In the genomic region with DNA sequence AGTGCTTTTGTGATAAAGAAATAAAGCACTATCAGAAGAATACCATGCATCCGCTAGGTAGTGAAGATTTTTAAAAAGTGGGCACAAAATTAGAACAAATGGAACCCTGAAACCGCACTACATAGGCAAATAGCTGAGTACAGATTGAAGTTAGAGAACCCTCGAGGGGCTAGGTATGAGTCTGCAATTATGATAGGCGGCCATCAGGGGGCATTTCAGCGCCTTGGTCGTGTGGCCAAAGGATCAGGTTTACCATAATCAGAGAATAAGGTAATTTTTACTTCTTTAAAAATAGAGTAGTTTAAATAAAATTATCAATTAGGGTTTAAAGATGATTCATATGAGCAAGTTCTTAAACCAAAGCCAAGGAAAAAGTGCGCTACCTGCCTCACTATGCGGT, we compare ENCODE assay signal across 8 cellular contexts.
DNase-seq lines count a peak whose midpoint lies in the region; TF ChIP-seq lines count a peak whose summit lies in the region.

No MANE protein-coding gene starts in this region.

- H3K4me1 Mint-ChIP-seq in nephron progenitor cell = no peaks in the 10 kb centered on the region

- no peaks in the 10 kb centered on the region for H3K79me2 ChIP-seq in DOHH2 (ENCODE audit: control insufficient read depth, low read length)

- H3K27me3 Mint-ChIP-seq in nephron progenitor cell (ENCODE audit: low read depth, poor library complexity) = no peaks in the 10 kb centered on the region

- H3K4me1 ChIP-seq in DOHH2 (ENCODE audit: control insufficient read depth, low read length) (no peaks in the 10 kb centered on the region), adrenal gland (replicated peaks in 1 of 2) (no peaks in the 10 kb centered on the region), esophagus muscularis mucosa (peaks cover 0 to 11% (median 7%) of the 10 kb centered on the region in 4 donors)

- H4K20me1 ChIP-seq in DOHH2 (ENCODE audit: control insufficient read depth, insufficient read depth, low read depth, low read length) = no peaks in the 10 kb centered on the region

- H3K36me3 ChIP-seq in DOHH2 (ENCODE audit: control insufficient read depth, low read length) = no peaks in the 10 kb centered on the region
- H3K36me3 ChIP-seq in adrenal gland (replicated peaks in 1 of 2) = no peaks in the 10 kb centered on the region
- no peaks in the 10 kb centered on the region for H3K36me3 ChIP-seq in esophagus muscularis mucosa

- no peaks in the 10 kb centered on the region for H3K9me3 Mint-ChIP-seq in nephron progenitor cell

- 72 to 85% (median 77%) methylated on average over 8 of the region's 8 CpGs for WGBS in adrenal gland, 4 donors
- 78% methylated on average over 8 of the region's 8 CpGs for WGBS in esophagus muscularis mucosa

- no peak overlapping the region for H3K4me3 Mint-ChIP-seq in nephron progenitor cell

- DNase-seq in HuH-7 (ENCODE audit: low spot score) (peak; percentile 33), adrenal gland (peak in 1 of 7 donors; percentile 26), nephron progenitor cell (no peak), hippocampal formation (lab: John Stamatoyannopoulos, UW) (no peak), SIG-M5 (lab: John Stamatoyannopoulos, UW) (no peak), NCI-H446 (lab: John Stamatoyannopoulos, UW) (no peak), esophagus muscularis mucosa (ENCODE audit: extremely low spot score) (no peak)

- no peaks in the 10 kb centered on the region for H3K36me3 Mint-ChIP-seq in nephron progenitor cell (ENCODE audit: low read depth)

- H3K9me3 ChIP-seq in DOHH2 (ENCODE audit: control insufficient read depth, insufficient read depth, low read length) (no peaks in the 10 kb centered on the region), adrenal gland (replicated peaks in 1 of 3) (no peaks in the 10 kb centered on the region), esophagus muscularis mucosa (no peaks in the 10 kb centered on the region)

- TF ChIP-seq POLR2A in adrenal gland (IDR thresholded peaks at IDR 0.05) = no peak
- no peak for TF ChIP-seq POLR2A in esophagus muscularis mucosa (IDR thresholded peaks at IDR 0.05; ENCODE audit: low read depth)

- TF ChIP-seq CTCF in DOHH2 (IDR thresholded peaks at IDR 0.05; ENCODE audit: low read depth, low read length, poor library complexity, severe bottlenecking) (peak; percentile 58), adrenal gland (IDR thresholded peaks at IDR 0.05) (peak in 4 of 6 experiments; percentile 29 to 48 (median 42)), nephron progenitor cell (IDR thresholded peaks at IDR 0.05) (peak; percentile 17), esophagus muscularis mucosa (IDR thresholded peaks at IDR 0.05) (peak in 1 of 3 experiments; percentile 9)

- intact Hi-C loops in adrenal gland (cut with DNase I) (loop anchor here in 1 of 2 donors (10.0 kb wide), 1 partner anchor 405 kb away; no protein-coding TSS in a partner anchor), esophagus muscularis mucosa (cut with DNase I) (no loop called here)

- 0 out of 2 replicates have a peak, but pooled peaks cover 1% of the 10 kb centered on the region for H3K27me3 ChIP-seq in DOHH2 (ENCODE audit: control insufficient read depth, low read length)
- H3K27me3 ChIP-seq in adrenal gland = no peaks in the 10 kb centered on the region
- no peaks in the 10 kb centered on the region for H3K27me3 ChIP-seq in esophagus muscularis mucosa

- H3K4me3 ChIP-seq in DOHH2 (ENCODE audit: low read length) (no peak overlapping the region), adrenal gland (no peak overlapping the region), esophagus muscularis mucosa (no peak overlapping the region)

- TF ChIP-seq EP300 in esophagus muscularis mucosa (IDR thresholded peaks at IDR 0.05) = no peak

- H3K27ac ChIP-seq in DOHH2 (ENCODE audit: low read depth, low read length) (no peak overlapping the region), adrenal gland (no peak overlapping the region), esophagus muscularis mucosa (replicated peaks in 1 of 4) (no peak overlapping the region)

- H3K27ac Mint-ChIP-seq in nephron progenitor cell = peak overlapping the region; percentile 20

- no peaks in the 10 kb centered on the region for H3K9me2 ChIP-seq in DOHH2 (replicated peaks; ENCODE audit: control insufficient read depth, low read length)

- no peaks in the 10 kb centered on the region for H3F3A ChIP-seq in DOHH2 (ENCODE audit: control insufficient read depth, insufficient read depth)

- no peak overlapping the region for H3K4me2 ChIP-seq in DOHH2 (ENCODE audit: low read length)
